ENCODE assay signal across 19 cellular contexts in genomic region chr6:4179960-4180652, GRCh38.
"Had no signal": no experiment of that assay in that cellular context is flagged by ENCODE, and none has a peak within 500 bp of the region (broad histone marks: within the 10 kb centered on the region; RNA-seq: fewer than 3 reads in every experiment).

No MANE protein-coding gene starts in this region.

- H3K4me3 Mint-ChIP-seq: activated naive CD8-positive, alpha-beta T cell treated with anti-CD3 and anti-CD28 coated beads for 36 hours; naive thymus-derived CD8-positive, alpha-beta T cell; T-cell had no signal

- DNase-seq: activated CD4-positive, alpha-beta T cell treated with anti-CD3 and anti-CD28 coated beads, Interleukin-2, amount 50 U/mL, for 48 hours; activated naive CD4-positive, alpha-beta T cell treated with Interleukin-2 at 50 U/mL for 16 hours; activated naive CD8-positive, alpha-beta T cell treated with anti-CD3 and anti-CD28 coated beads for 36 hours; activated T-cell treated with anti-CD3 and anti-CD28 coated beads, Interleukin-2, amount 50 U/mL, for 48 hours; cerebellar nuclear complex; heart right ventricle; lower lobe of right lung; pancreas; psoas muscle; stimulated activated CD4-positive, alpha-beta T cell treated with anti-CD3 and anti-CD28 coated beads, Interleukin-4, amount 100 ng/mL, for 24 hours; stimulated activated naive CD4-positive, alpha-beta T cell treated with Interleukin-2 at 50 U/mL for 16 hours; T-cell; thyroid gland had no signal

- H3K4me3 ChIP-seq: breast epithelium, coronary artery, heart right ventricle, lower lobe of right lung, pancreas, psoas muscle, right atrium auricular region, thyroid gland had no signal

- H3K27me3 ChIP-seq: heart right ventricle, neutrophil, pancreas, right atrium auricular region, thyroid gland had no signal

- H3K9me3 Mint-ChIP-seq: activated naive CD8-positive, alpha-beta T cell treated with anti-CD3 and anti-CD28 coated beads for 36 hours; T-cell had no signal

- H3K4me1 Mint-ChIP-seq: naive thymus-derived CD8-positive, alpha-beta T cell; T-cell had no signal

- H3K27ac Mint-ChIP-seq: activated naive CD8-positive, alpha-beta T cell treated with anti-CD3 and anti-CD28 coated beads for 36 hours; naive thymus-derived CD8-positive, alpha-beta T cell; T-cell had no signal

- H3K9me3 ChIP-seq: breast epithelium, heart right ventricle, lower lobe of right lung, neutrophil, pancreas, psoas muscle, right atrium auricular region, thyroid gland had no signal

- H3K27ac ChIP-seq: breast epithelium, coronary artery, heart right ventricle, lower lobe of right lung, neutrophil, pancreas, psoas muscle, right atrium auricular region, thyroid gland had no signal

- H3K36me3 ChIP-seq: breast epithelium, heart right ventricle, lower lobe of right lung, neutrophil, pancreas, right atrium auricular region, thyroid gland had no signal

- H3K4me1 ChIP-seq: breast epithelium, lower lobe of right lung, psoas muscle, right atrium auricular region, thyroid gland had no signal

- ATAC-seq: heart right ventricle; left lobe of liver; lower lobe of right lung; naive thymus-derived CD8-positive, alpha-beta T cell; T-cell had no signal
